Comparison of ENCODE assay signal across 13 cellular contexts in the genomic region with DNA sequence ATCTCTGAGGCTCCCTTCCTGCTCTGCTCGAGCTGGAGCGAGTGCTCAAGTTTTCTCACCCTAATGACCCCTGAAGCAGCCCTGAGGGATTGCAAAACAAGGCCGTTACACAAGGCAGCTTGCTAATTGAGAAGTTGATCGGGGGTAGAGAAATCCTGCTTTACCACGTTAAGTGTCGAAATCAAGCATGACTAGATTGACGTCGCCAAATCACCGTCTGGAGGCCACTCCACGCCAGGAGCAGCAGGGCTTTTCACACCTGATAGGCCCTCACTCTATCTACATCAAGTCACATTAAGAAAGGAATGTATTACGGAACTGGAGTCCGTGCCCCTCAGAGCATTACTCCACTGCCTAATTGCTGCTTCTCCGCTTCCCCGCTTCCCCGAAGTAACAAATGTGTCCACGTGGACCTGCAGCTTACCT. TPM values are rescaled to one million over a fixed set of nuclear protein-coding genes. Genes with fewer than 3 reads are reported as not detected.
A peak's percentile ranks its signal among the peaks of the same experiment; 100 is the strongest.
DNase-seq lines count a peak whose midpoint lies in the region; ATAC-seq and TF ChIP-seq lines count a peak whose summit lies in the region.
"Had no signal": no experiment of that assay in that cellular context is flagged by ENCODE, and none has a peak within 500 bp of the region (broad histone marks: within the 10 kb centered on the region; RNA-seq: fewer than 3 reads in every experiment).

No MANE protein-coding gene starts in this region.

- no peak overlapping the region for H3K9ac ChIP-seq in HUES64 (ENCODE audit: low read depth, low read length)

- H3K36me3 ChIP-seq in HUES64 (ENCODE audit: insufficient read depth, low read length) = no peaks in the 10 kb centered on the region
- H3K36me3 ChIP-seq in left ventricle myocardium inferior = no peaks in the 10 kb centered on the region

- TF ChIP-seq CTCF in left ventricle myocardium inferior (IDR thresholded peaks at IDR 0.05; ENCODE audit: borderline replicate concordance) = no peak

- intact Hi-C loops in left ventricle myocardium inferior (cut with micrococcal nuclease) = no loop called here

- ATAC-seq in GM19395 (IDR thresholded peaks at IDR 0.05; ENCODE audit: unreplicated experiment) = no peak
- no peak for ATAC-seq in GM21381 (IDR thresholded peaks at IDR 0.05; ENCODE audit: unreplicated experiment)

- H3K4me1 ChIP-seq in HUES64 (ENCODE audit: insufficient read depth, low read length) (peaks cover 13% of the 10 kb centered on the region), left ventricle myocardium inferior (no peaks in the 10 kb centered on the region)

- 49% methylated on average over 16 of the region's 16 CpGs for WGBS in HUES64

- H3K27ac ChIP-seq in HUES64 (ENCODE audit: low read depth, low read length) = no peak overlapping the region
- H3K27ac ChIP-seq in left ventricle myocardium inferior (replicated peaks) = no peak overlapping the region
- H3K27ac ChIP-seq: VCaP had no signal

- no peaks in the 10 kb centered on the region for H3K27me3 ChIP-seq in HUES64 (ENCODE audit: insufficient read depth, low read length)
- no peaks in the 10 kb centered on the region for H3K27me3 ChIP-seq in left ventricle myocardium inferior (ENCODE audit: low read depth)

- H3K9me3 ChIP-seq in HUES64 (ENCODE audit: insufficient read depth, low read depth, low read length) = no peaks in the 10 kb centered on the region
- no peaks in the 10 kb centered on the region for H3K9me3 ChIP-seq in left ventricle myocardium inferior (replicated peaks)

- DNase-seq in SKM-1 treated with dmso at 0.1 percent for 144 hours (lab: John Stamatoyannopoulos, UW; ENCODE audit: unreplicated experiment) (peak; percentile 81), left ventricle myocardium inferior (peak; percentile 31), retina (peak; percentile 63), DMS153 (lab: John Stamatoyannopoulos, UW) (no peak)
- DNase-seq in stimulated activated CD4-positive, alpha-beta T cell treated with anti-CD3 and anti-CD28 coated beads, Interleukin-4, amount 100 ng/mL, for 1 hour = no peak
- DNase-seq: activated effector memory CD4-positive, alpha-beta T cell treated with Interleukin-2 at 50 U/mL for 16 hours; CD8-positive, alpha-beta memory T cell; small intestine had no signal

- H3K4me3 ChIP-seq in HUES64 (ENCODE audit: low read length) = 0 out of 2 replicates have a peak overlapping the region, but pooled peaks have one; percentile 12
- no peak overlapping the region for H3K4me3 ChIP-seq in left ventricle myocardium inferior

RNA-seq across cellular contexts. Expression of a gene that starts 32.3 kb away (rescaled TPM):
- polyA plus RNA-seq in HUES64 (2013, experiment 1 of 2) = 4.1 TPM
- 7.5 TPM for polyA plus RNA-seq in HUES64 (2013, experiment 2 of 2)
- total RNA-seq in left ventricle myocardium inferior = 1.5 TPM
- total RNA-seq: CD8-positive, alpha-beta memory T cell; lung microvascular endothelial cell had no signal
- polyA plus RNA-seq: CD8-positive, alpha-beta memory T cell had no signal

Comparison
In these comparisons a context has a peak if more than half of its experiments do, and no peak if none do; other contexts are left out.
1. DNase-seq: peak in SKM-1 treated with dmso at 0.1 percent for 144 hours (single experiment), left ventricle myocardium inferior (single experiment) and retina (single experiment); none in DMS153 (single experiment) and stimulated activated CD4-positive, alpha-beta T cell treated with anti-CD3 and anti-CD28 coated beads, Interleukin-4, amount 100 ng/mL, for 1 hour (single experiment).